Comparison of ENCODE assay signal across 8 cellular contexts in the genomic region with DNA sequence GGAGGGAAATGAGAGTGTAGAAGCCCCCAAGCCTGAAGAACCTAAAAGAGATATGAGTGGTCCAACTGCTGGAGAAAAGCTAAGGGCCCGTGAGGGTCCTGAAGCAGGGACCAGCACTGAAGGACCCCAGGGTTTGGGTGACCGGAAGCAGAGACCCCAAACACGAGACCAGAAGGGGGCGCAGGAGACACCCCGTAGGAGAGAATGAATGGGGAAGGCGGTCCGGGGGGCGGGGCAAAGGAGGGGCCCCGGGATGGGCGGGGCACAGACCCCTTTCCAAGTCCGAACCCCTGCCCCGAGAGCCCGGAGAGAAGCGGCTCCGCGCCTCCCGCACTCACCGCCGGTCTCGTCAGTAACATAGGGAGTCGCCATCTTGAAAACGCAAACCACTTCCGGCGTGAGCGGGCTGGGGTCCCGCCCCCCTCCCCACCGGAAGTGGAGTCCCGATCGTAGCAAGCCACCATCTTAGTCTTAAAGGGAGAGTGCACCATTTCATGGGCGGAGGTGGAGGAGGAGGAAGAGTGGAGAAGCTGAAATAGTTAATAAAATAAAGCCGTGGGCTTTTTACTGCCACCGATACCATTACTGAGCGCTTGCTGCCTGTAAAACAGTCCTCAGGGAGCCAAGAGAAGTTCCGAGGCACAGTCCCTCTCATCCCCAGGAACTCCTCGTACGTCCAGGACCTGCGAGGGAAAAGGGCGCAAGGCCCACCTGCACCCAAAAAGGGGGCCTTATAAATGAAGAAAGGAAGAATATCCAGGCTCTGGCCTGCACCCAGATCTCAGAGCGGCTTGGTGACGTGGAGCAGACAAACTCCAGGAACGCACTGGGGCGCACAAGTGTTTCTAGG.
DNase-seq lines count a peak whose midpoint lies in the region; ATAC-seq and TF ChIP-seq lines count a peak whose summit lies in the region.

No MANE protein-coding gene starts in this region.

- no peaks in the 10 kb centered on the region for H3K27me3 ChIP-seq in mucosa of stomach (ENCODE audit: control insufficient read depth, insufficient read depth, low read length)

- H3K4me1 ChIP-seq in mucosa of stomach (ENCODE audit: control insufficient read depth, insufficient read depth, low read length): peaks cover 11% of the 10 kb centered on the region

- H3K36me3 ChIP-seq in mucosa of stomach (ENCODE audit: control insufficient read depth, insufficient read depth, low read length): no peaks in the 10 kb centered on the region

- peak overlapping the region; percentile 100 for H3K4me3 ChIP-seq in mucosa of stomach (ENCODE audit: low read length)

- ATAC-seq in GM21528 (IDR thresholded peaks at IDR 0.05; ENCODE audit: low FRiP score, unreplicated experiment): peak; percentile 50

- no peak for TF ChIP-seq POLR2A in erythroblast (IDR thresholded peaks at IDR 0.05; ENCODE audit: low read length)

- peak; percentile 92 for DNase-seq in DMS114 treated with DMSO at 0.1 percent for 48 hours (lab: John Stamatoyannopoulos, UW; ENCODE audit: unreplicated experiment)
- DNase-seq in OCI-M1 (lab: John Stamatoyannopoulos, UW): peak; percentile 97
- DNase-seq in activated T-cell treated with anti-CD3 and anti-CD28 coated beads for 48 hours (ENCODE audit: low read depth): peak; percentile 92
- peak; percentile 94 to 95 for DNase-seq in erythroblast (lab: John Stamatoyannopoulos, UW)
- peak; percentile 96 for DNase-seq in stimulated activated CD8-positive, alpha-beta memory T cell treated with anti-CD3 and anti-CD28 coated beads, Interleukin-4, amount 100 ng/mL, for 48 hours

- no peak for TF ChIP-seq EP300 in Ishikawa (IDR thresholded peaks at IDR 0.05; ENCODE audit: borderline replicate concordance)

- no peaks in the 10 kb centered on the region for H3K9me3 ChIP-seq in mucosa of stomach (ENCODE audit: control insufficient read depth, low read length)

- peak overlapping the region; percentile 95 for H3K9ac ChIP-seq in mucosa of stomach (ENCODE audit: low read length)

- TF ChIP-seq RAD21 in Ishikawa (IDR thresholded peaks at IDR 0.05; ENCODE audit: low read depth): peak; percentile 26; the same call in 1 of the 2 replicates

TF ChIP-seq in Ishikawa, 13 proteins besides CTCF, POLR2A, EP300 and RAD21:
- TF ChIP-seq TCF12 (IDR thresholded peaks at IDR 0.05; ENCODE audit: low read depth) (no peak; the same call in 1 of the 2 replicates), FOXM1 (IDR thresholded peaks at IDR 0.05; ENCODE audit: borderline replicate concordance, low read depth) (no peak), CEBPB (IDR thresholded peaks at IDR 0.05) (no peak), EGR1 (IDR thresholded peaks at IDR 0.05) (peak; percentile 39; the same call in 1 of the 2 replicates), ZBTB7A (IDR thresholded peaks at IDR 0.05; ENCODE audit: low read depth) (peak; percentile 100), NFIC (IDR thresholded peaks at IDR 0.05) (no peak), TEAD4 (IDR thresholded peaks at IDR 0.05) (no peak), REST (IDR thresholded peaks at IDR 0.05; ENCODE audit: low read depth) (no peak), MAX (IDR thresholded peaks at IDR 0.05) (peak; percentile 73), CREB1 (IDR thresholded peaks at IDR 0.05; ENCODE audit: low read depth) (no peak), USF1 (IDR thresholded peaks at IDR 0.05) (no peak), TAF1 (IDR thresholded peaks at IDR 0.05; ENCODE audit: low read depth) (peak; percentile 84; the same call in 1 of the 2 replicates), YY1 (IDR thresholded peaks at IDR 0.05; ENCODE audit: low read depth) (peak; percentile 97)

Comparison
In these comparisons a context has a peak if more than half of its experiments do, and no peak if none do; other contexts are left out.
1. Peak in every context shown above with its lines: DNase-seq, ATAC-seq and H3K4me3 ChIP-seq.